ENCODE assay signal across 25 cellular contexts in the genomic region with DNA sequence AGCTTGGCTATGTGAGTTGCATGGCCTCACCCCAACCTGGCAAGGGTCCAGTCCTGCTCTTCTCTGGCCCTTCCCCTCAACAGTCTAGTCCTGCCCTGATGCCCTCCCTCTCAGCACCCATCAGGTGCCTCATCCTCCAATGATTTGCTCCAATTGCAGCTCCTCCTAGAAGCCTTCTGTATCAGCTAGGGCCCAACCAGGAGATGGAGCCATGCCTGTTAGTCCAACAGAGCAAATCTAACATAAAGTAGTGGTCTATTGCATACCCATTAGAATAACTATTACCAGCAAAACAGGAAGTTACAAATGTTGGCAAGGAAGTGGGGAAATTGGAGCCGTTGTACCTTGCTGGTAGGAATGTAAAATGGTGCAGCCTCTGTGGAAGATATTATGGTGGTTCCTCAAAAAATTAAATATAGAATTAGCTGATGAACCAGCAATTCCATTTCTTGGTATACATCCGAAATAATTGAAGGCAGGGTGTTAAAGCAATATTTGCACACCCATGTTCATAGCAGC.
A peak's percentile ranks its signal among the peaks of the same experiment; 100 is the strongest.
DNase-seq lines count a peak whose midpoint lies in the region; ATAC-seq and TF ChIP-seq lines count a peak whose summit lies in the region.
"Had no signal": no experiment of that assay in that cellular context is flagged by ENCODE, and none has a peak within 500 bp of the region (broad histone marks: within the 10 kb centered on the region; RNA-seq: fewer than 3 reads in every experiment).

No MANE protein-coding gene starts in this region.

- no peaks in the 10 kb centered on the region for H3K27me3 Mint-ChIP-seq in activated naive CD8-positive, alpha-beta T cell treated with anti-CD3 and anti-CD28 coated beads, Interleukin-2, amount 50 U/mL, for 24 hours
- H3K27me3 Mint-ChIP-seq in activated naive CD8-positive, alpha-beta T cell treated with anti-CD3 and anti-CD28 coated beads for 36 hours: no peaks in the 10 kb centered on the region
- H3K27me3 Mint-ChIP-seq: IgD-negative memory B cell had no signal

- H3K4me3 Mint-ChIP-seq in activated naive CD8-positive, alpha-beta T cell treated with anti-CD3 and anti-CD28 coated beads, Interleukin-2, amount 50 U/mL, for 24 hours: no peak overlapping the region
- H3K4me3 Mint-ChIP-seq in activated naive CD8-positive, alpha-beta T cell treated with anti-CD3 and anti-CD28 coated beads for 36 hours: no peak overlapping the region
- H3K4me3 Mint-ChIP-seq: activated T-cell treated with anti-CD3 and anti-CD28 coated beads, Interleukin-2, amount 50 U/mL, for 4 hours; endodermal cell had no signal

- no peak for TF ChIP-seq CTCF in coronary artery (IDR thresholded peaks at IDR 0.05)

- no peak overlapping the region for H3K4me3 ChIP-seq in coronary artery
- H3K4me3 ChIP-seq: HAP-1, skin epidermis, suprapubic skin, upper lobe of right lung had no signal

- H3K27ac ChIP-seq in coronary artery: no peak overlapping the region
- H3K27ac ChIP-seq: suprapubic skin, upper lobe of right lung had no signal

- no peak for ATAC-seq in activated naive CD8-positive, alpha-beta T cell treated with anti-CD3 and anti-CD28 coated beads, Interleukin-2, amount 50 U/mL, for 24 hours
- ATAC-seq in HG02973 (IDR thresholded peaks at IDR 0.05; ENCODE audit: unreplicated experiment): no peak
- no peak for ATAC-seq in HG02588 (IDR thresholded peaks at IDR 0.05; ENCODE audit: unreplicated experiment)
- ATAC-seq: activated T-cell treated with anti-CD3 and anti-CD28 coated beads, Interleukin-2, amount 50 U/mL, for 4 hours; left lobe of liver; upper lobe of right lung had no signal

- H3K27ac Mint-ChIP-seq in activated naive CD8-positive, alpha-beta T cell treated with anti-CD3 and anti-CD28 coated beads, Interleukin-2, amount 50 U/mL, for 24 hours: peak overlapping the region; percentile 53
- H3K27ac Mint-ChIP-seq in activated naive CD8-positive, alpha-beta T cell treated with anti-CD3 and anti-CD28 coated beads for 36 hours: no peak overlapping the region
- H3K27ac Mint-ChIP-seq: endodermal cell had no signal

- no peak for DNase-seq in activated naive CD8-positive, alpha-beta T cell treated with anti-CD3 and anti-CD28 coated beads, Interleukin-2, amount 50 U/mL, for 24 hours
- DNase-seq in activated naive CD8-positive, alpha-beta T cell treated with anti-CD3 and anti-CD28 coated beads for 36 hours: no peak
- DNase-seq in NOMO-1 treated with DMSO at 0.1 percent for 48 hours (lab: John Stamatoyannopoulos, UW; ENCODE audit: unreplicated experiment) (peak; percentile 46), ecto neural progenitor cell (ENCODE audit: low spot score) (peak; percentile 7), coronary artery (ENCODE audit: low spot score) (no peak), amniotic stem cell (lab: John Stamatoyannopoulos, UW) (no peak)
- DNase-seq: activated CD4-positive, alpha-beta T cell treated with anti-CD3 and anti-CD28 coated beads, Interleukin-2, amount 50 U/mL, for 1 hour; activated gamma-delta T cell treated with Interleukin-2 at 50 U/mL for 16 hours; activated T-cell treated with anti-CD3 and anti-CD28 coated beads, Interleukin-2, amount 50 U/mL, for 4 hours; caudate nucleus; COR-L47; DMS53; endodermal cell; mesendoderm; NCI-H2029 treated with DMSO at 0.1 percent for 48 hours; NCI-H526 treated with DMSO at 0.1 percent for 48 hours; stimulated activated naive CD4-positive, alpha-beta T cell treated with Interleukin-2 at 50 U/mL for 16 hours; upper lobe of right lung had no signal

- peaks cover 12% of the 10 kb centered on the region for H3K36me3 Mint-ChIP-seq in activated naive CD8-positive, alpha-beta T cell treated with anti-CD3 and anti-CD28 coated beads, Interleukin-2, amount 50 U/mL, for 24 hours (ENCODE audit: low read depth)
- peaks cover 26% of the 10 kb centered on the region for H3K36me3 Mint-ChIP-seq in activated naive CD8-positive, alpha-beta T cell treated with anti-CD3 and anti-CD28 coated beads for 36 hours

- H3K4me1 Mint-ChIP-seq in activated naive CD8-positive, alpha-beta T cell treated with anti-CD3 and anti-CD28 coated beads, Interleukin-2, amount 50 U/mL, for 24 hours: peaks cover 42% of the 10 kb centered on the region
- H3K4me1 Mint-ChIP-seq in activated naive CD8-positive, alpha-beta T cell treated with anti-CD3 and anti-CD28 coated beads for 36 hours: peaks cover 32% of the 10 kb centered on the region
- H3K4me1 Mint-ChIP-seq: endodermal cell had no signal

- peaks cover 22% of the 10 kb centered on the region for H3K9me3 Mint-ChIP-seq in activated naive CD8-positive, alpha-beta T cell treated with anti-CD3 and anti-CD28 coated beads, Interleukin-2, amount 50 U/mL, for 24 hours
- H3K9me3 Mint-ChIP-seq in activated naive CD8-positive, alpha-beta T cell treated with anti-CD3 and anti-CD28 coated beads for 36 hours: peaks cover 28% of the 10 kb centered on the region

Comparison
In these comparisons a context has a peak if more than half of its experiments do, and no peak if none do; other contexts are left out.
1. DNase-seq: peak in NOMO-1 treated with DMSO at 0.1 percent for 48 hours (single experiment) and ecto neural progenitor cell (single experiment); none in activated naive CD8-positive, alpha-beta T cell treated with anti-CD3 and anti-CD28 coated beads, Interleukin-2, amount 50 U/mL, for 24 hours (single experiment), activated naive CD8-positive, alpha-beta T cell treated with anti-CD3 and anti-CD28 coated beads for 36 hours (single experiment), coronary artery (single experiment) and amniotic stem cell (single experiment).